Comparison of ENCODE assay signal across 9 cellular contexts in the genomic region with DNA sequence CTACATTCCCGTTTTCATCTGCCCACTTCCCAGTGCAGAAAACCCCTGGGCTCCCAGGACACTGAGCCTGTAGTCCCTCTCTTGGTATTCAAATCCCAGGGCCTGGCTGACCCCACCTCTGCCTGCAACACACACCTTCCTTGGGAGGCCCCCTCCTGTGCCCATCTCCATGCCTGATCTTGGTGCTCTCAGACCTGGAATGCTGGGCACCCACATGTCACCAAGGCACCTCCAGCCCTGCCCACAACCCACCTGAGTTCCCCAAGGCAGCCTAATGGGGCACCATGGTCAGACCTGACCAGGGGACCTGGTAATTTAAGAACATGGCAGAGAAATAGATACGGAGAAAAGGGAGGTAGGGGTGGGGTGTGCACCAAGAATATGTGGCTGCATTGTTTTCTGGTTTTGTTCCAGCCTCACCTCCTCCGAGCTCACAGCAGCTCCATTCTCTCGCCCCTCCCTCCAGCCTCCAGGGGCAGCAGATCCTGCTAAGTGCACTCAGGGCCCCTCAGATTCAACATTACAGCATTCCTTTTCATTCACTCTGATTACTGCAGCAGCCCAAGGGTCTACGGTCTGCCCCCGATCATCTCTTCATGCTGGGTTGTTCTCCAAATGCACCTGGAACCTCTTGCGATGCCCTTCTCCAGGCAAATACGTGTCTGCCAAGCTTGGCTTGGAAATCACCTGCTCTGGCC. TPM values are rescaled to one million over a fixed set of nuclear protein-coding genes. Genes with fewer than 3 reads are reported as not detected.
A peak's percentile ranks its signal among the peaks of the same experiment; 100 is the strongest.
DNase-seq lines count a peak whose midpoint lies in the region; ATAC-seq and TF ChIP-seq lines count a peak whose summit lies in the region.
"Had no signal": no experiment of that assay in that cellular context is flagged by ENCODE, and none has a peak within 500 bp of the region (broad histone marks: within the 10 kb centered on the region; RNA-seq: fewer than 3 reads in every experiment).

No MANE protein-coding gene starts in this region.

- TF ChIP-seq CTCF in GM13977 (IDR thresholded peaks at IDR 0.05; ENCODE audit: extremely low read depth, insufficient read depth, missing control alignments) (peak; percentile 3), OCI-LY7 (conservative IDR thresholded peaks at IDR 0.05; ENCODE audit: low read length) (no peak), fibroblast of mammary gland (conservative IDR thresholded peaks at IDR 0.05; ENCODE audit: control insufficient read depth, insufficient read depth, low read depth, low read length) (no peak), retinal pigment epithelial cell (conservative IDR thresholded peaks at IDR 0.05; ENCODE audit: low read depth, low read length) (peak; percentile 18), mucosa of descending colon (IDR thresholded peaks at IDR 0.05) (no peak)

- no TSS peak for BruUV-seq in OCI-LY7 (replicated peaks; lab: Mats Ljungman, UMichigan)

- H3K27ac ChIP-seq in OCI-LY7 (ENCODE audit: low read depth, low read length, poor library complexity, severe bottlenecking), result no peak overlapping the region
- H3K27ac ChIP-seq: body of pancreas, heart right ventricle had no signal

- no peak overlapping the region for H3K4me2 ChIP-seq in OCI-LY7 (ENCODE audit: low read length)

- H3K36me3 ChIP-seq in OCI-LY7 (ENCODE audit: insufficient read depth, low read length), result no peaks in the 10 kb centered on the region
- no peaks in the 10 kb centered on the region for H3K36me3 ChIP-seq in mucosa of descending colon (ENCODE audit: low read depth)
- H3K36me3 ChIP-seq: heart right ventricle had no signal

- intact Hi-C loops in OCI-LY7 (cut with micrococcal nuclease; ENCODE audit: unreplicated experiment) (loop anchor here (1.0 kb wide), 3 partner anchors 33 to 389 kb away; no protein-coding TSS in a partner anchor), mucosa of descending colon (cut with DNase I, micrococcal nuclease) (loop anchor here (2.0 to 10.0 kb wide), 3 partner anchors 51 to 135 kb away; no protein-coding TSS in a partner anchor)

- no peak for ATAC-seq in mucosa of descending colon

- H3K4me3 ChIP-seq in OCI-LY7 (ENCODE audit: low read depth, low read length, poor library complexity, severe bottlenecking) (no peak overlapping the region), fibroblast of mammary gland (ENCODE audit: control insufficient read depth, low read depth, low read length) (peak overlapping the region; percentile 6), retinal pigment epithelial cell (ENCODE audit: low read length) (no peak overlapping the region), mucosa of descending colon (no peak overlapping the region)
- H3K4me3 ChIP-seq: body of pancreas, heart right ventricle had no signal

- H3K79me2 ChIP-seq in OCI-LY7 (ENCODE audit: insufficient read depth, low read depth, low read length), result no peaks in the 10 kb centered on the region

- in situ Hi-C loops in GM13977 (cut with MboI; ENCODE audit: low pct_unique_long_range_greater_than_20kb, low sequenced_read_pairs, unreplicated experiment), result loop anchor here (10.0 kb wide), 1 partner anchor 131 kb away; the partner anchor contains the start of gene DYNC1H1

- H4K20me1 ChIP-seq in OCI-LY7 (ENCODE audit: insufficient read depth, low read length), result no peaks in the 10 kb centered on the region

- DNase-seq in GM13977 (ENCODE audit: low spot score) (no peak), OCI-LY7 (ENCODE audit: low spot score) (no peak), fibroblast of mammary gland (ENCODE audit: low read depth) (no peak), retinal pigment epithelial cell (ENCODE audit: low read depth) (no peak), SIG-M5 treated with dmso at 0.1 percent for 504 hours (lab: John Stamatoyannopoulos, UW; ENCODE audit: unreplicated experiment) (no peak), GM03348 (ENCODE audit: low spot score) (no peak), mucosa of descending colon (no peak)

- CTCF ChIA-PET in OCI-LY7 (lab: Charles Lee; ENCODE audit: unreplicated experiment), result interaction anchor here (1.3 kb wide), 1 partner anchor 10 kb away, joined by 4 read pairs; no protein-coding TSS in a partner anchor

- H3K4me1 ChIP-seq in OCI-LY7 (ENCODE audit: insufficient read depth, low read length, poor library complexity, severe bottlenecking) (peaks cover 7% of the 10 kb centered on the region), mucosa of descending colon (ENCODE audit: low read depth) (peaks cover 3% of the 10 kb centered on the region)

- no peaks in the 10 kb centered on the region for H3K9me2 ChIP-seq in OCI-LY7 (ENCODE audit: insufficient read depth, low read length)

- POLR2A ChIA-PET in OCI-LY7 (lab: Charles Lee), result interaction anchor here (0.7 to 1.3 kb wide), 6 partner anchors 8 to 376 kb away, joined by 3 to 6 read pairs (median 3); no protein-coding TSS in a partner anchor

- H3K9me3 ChIP-seq in OCI-LY7 (ENCODE audit: low read length) (no peaks in the 10 kb centered on the region), mucosa of descending colon (no peaks in the 10 kb centered on the region)
- H3K9me3 ChIP-seq: body of pancreas, heart right ventricle had no signal

- H2AFZ ChIP-seq in OCI-LY7 (ENCODE audit: low read length), result peak overlapping the region; percentile 20; the same call in 1 of the 2 replicates

RNA-seq across cellular contexts. Expression of gene HSP90AA1, which starts 9.2 kb away (rescaled TPM):
- 294 and 344 TPM in 2 replicates for total RNA-seq in OCI-LY7 (2014; rRNA removed; shearing (Covaris generic))
- total RNA-seq in OCI-LY7 (2022) (610 and 704 TPM in 2 replicates), mucosa of descending colon (100 to 1,000 TPM; 231 to 367 (median 252) TPM)

RNA-seq across cellular contexts. Expression of gene WDR20, which starts 43.7 kb away (rescaled TPM):
- 13.3 and 18.0 TPM in 2 replicates for total RNA-seq in OCI-LY7 (2014; rRNA removed; shearing (Covaris generic))
- total RNA-seq in OCI-LY7 (2022) (31.0 and 40.6 TPM in 2 replicates), mucosa of descending colon (10 to 100 TPM; 36.2 to 49.4 (median 40.9) TPM)

Comparison
In these comparisons a context has a peak if more than half of its experiments do, and no peak if none do; other contexts are left out.
1. CTCF ChIP-seq: peak in GM13977 (single experiment) and retinal pigment epithelial cell (single experiment); none in OCI-LY7 (single experiment), fibroblast of mammary gland (single experiment) and mucosa of descending colon (single experiment).